ENCODE assay signal across 8 cellular contexts in genomic region chr6:149863846-149864577, GRCh38. TPM values are rescaled to one million over a fixed set of nuclear protein-coding genes. Genes with fewer than 3 reads are reported as not detected.
DNase-seq lines count a peak whose midpoint lies in the region; ATAC-seq, FAIRE-seq and TF ChIP-seq lines count a peak whose summit lies in the region.

LRP11 (minus strand) TSS chr6:149864359; CDS start chr6:149864020, 339 bp downstream.

- ATAC-seq in GM18520 (IDR thresholded peaks at IDR 0.05; ENCODE audit: unreplicated experiment) = peak; percentile 81
- peak; percentile 83 for ATAC-seq in HG03095 (IDR thresholded peaks at IDR 0.05; ENCODE audit: unreplicated experiment)
- peak; percentile 91 for ATAC-seq in activated B cell treated with CpG ODN at 0.5 μM for 24 hours (ENCODE audit: low read depth)

- no peak for TF ChIP-seq CTCF in 22Rv1 (IDR thresholded peaks at IDR 0.05)
- no peak for TF ChIP-seq CTCF in activated B cell treated with CpG ODN at 0.5 μM for 24 hours (IDR thresholded peaks at IDR 0.05)
- TF ChIP-seq CTCF in cardiac fibroblast (IDR thresholded peaks at IDR 0.05; ENCODE audit: low read depth, low read length) = no peak

- H3K36me3 Mint-ChIP-seq in activated B cell treated with CpG ODN at 0.5 μM for 24 hours (ENCODE audit: low read depth) = no peaks in the 10 kb centered on the region

- DNase-seq in NCI-H2171 (lab: John Stamatoyannopoulos, UW) (peak; percentile 84), activated B cell treated with CpG ODN at 0.5 μM for 24 hours (peak; percentile 80), cardiac fibroblast (ENCODE audit: low read depth in 2 of 2) (peak; percentile 80 to 86), iPS-NIHi7 (ENCODE audit: extremely low spot score) (peak; percentile 98), small intestine (peak; percentile 92)

- no peaks in the 10 kb centered on the region for H3K36me3 ChIP-seq in small intestine (ENCODE audit: control insufficient read depth in 2 of 2, insufficient read depth in 2 of 2, low read length in 2 of 2)

- FAIRE-seq in small intestine (lab: Jason Lieb, UNC) = no peak

- H3K9me3 ChIP-seq in small intestine (ENCODE audit: control insufficient read depth, low read depth) = no peaks in the 10 kb centered on the region

- peak within 1 kb of the TSS; percentile 81 for H3K4me3 Mint-ChIP-seq in activated B cell treated with CpG ODN at 0.5 μM for 24 hours

- intact Hi-C loops in activated B cell treated with CpG ODN at 0.5 μM for 24 hours (cut with micrococcal nuclease) = loop anchor here (1.0 to 10.0 kb wide), 7 partner anchors 12 to 297 kb away; partner anchors contain the start of genes GINM1, RAET1G and ULBP2

- H3K4me3 ChIP-seq in cardiac fibroblast (replicated peaks in 1 of 2; ENCODE audit: low read depth in 2 of 2, low read length in 2 of 2) = peak within 1 kb of the TSS; percentile 57 to 69
- H3K4me3 ChIP-seq in small intestine (ENCODE audit: low read depth in 1 of 2, low read length in 2 of 2) = peak within 1 kb of the TSS; percentile 48 to 83

- H3K4me1 ChIP-seq in small intestine (ENCODE audit: control insufficient read depth in 2 of 2, insufficient read depth in 1 of 2, low read depth in 1 of 2, low read length in 1 of 2) = peaks cover 0 to 4% of the 10 kb centered on the region in 2 donors

- H3K27ac ChIP-seq in 22Rv1 = peak within 1 kb of the TSS; percentile 97
- H3K27ac ChIP-seq in small intestine (ENCODE audit: low read depth in 1 of 2, low read length in 1 of 2) = peak within 1 kb of the TSS; percentile 92 to 96

- POLR2A ChIA-PET in activated B cell treated with CpG ODN at 0.5 μM for 24 hours (lab: Charles Lee) = interaction anchor here (0.9 kb wide), 1 partner anchor 14 kb away, joined by 3 read pairs; no protein-coding TSS in a partner anchor

- no peak within 1 kb of the TSS for H3K27ac Mint-ChIP-seq in activated B cell treated with CpG ODN at 0.5 μM for 24 hours

- peaks cover 30% of the 10 kb centered on the region for H3K27me3 Mint-ChIP-seq in activated B cell treated with CpG ODN at 0.5 μM for 24 hours

- H3K4me1 Mint-ChIP-seq in activated B cell treated with CpG ODN at 0.5 μM for 24 hours = peaks cover 14% of the 10 kb centered on the region

- CTCF ChIA-PET in activated B cell treated with CpG ODN at 0.5 μM for 24 hours (lab: Charles Lee) = interaction anchor here (1.0 to 5.0 kb wide), 3 partner anchors 16 to 28 kb away, joined by 3 to 25 read pairs (median 9); no protein-coding TSS in a partner anchor

- no peaks in the 10 kb centered on the region for H3K27me3 ChIP-seq in small intestine (ENCODE audit: control insufficient read depth in 2 of 2, insufficient read depth in 2 of 2, low read length in 2 of 2)

- no peaks in the 10 kb centered on the region for H3K9me3 Mint-ChIP-seq in activated B cell treated with CpG ODN at 0.5 μM for 24 hours

- 0 to 1% (median 1%) methylated on average over 38 to 95 of the region's 95 CpGs for WGBS in small intestine, 3 donors

RNA-seq across cellular contexts. Expression of gene LRP11, which starts in this region (rescaled TPM):
- 0.29 TPM in 2 replicates for total RNA-seq in activated B cell treated with CpG ODN at 0.5 μM for 24 hours
- polyA plus RNA-seq in small intestine = 10 to 100 TPM in 1 of 3 donors, 1 to 10 TPM in 1, not detected in 1; 2.2 to 19.7 TPM

Comparison
In these comparisons a context has a peak if more than half of its experiments do, and no peak if none do; other contexts are left out.
1. Peak in every context shown above with its lines: DNase-seq, ATAC-seq, H3K4me3 ChIP-seq and H3K27ac ChIP-seq.
2. Peak in DNase-seq and ATAC-seq in activated B cell treated with CpG ODN at 0.5 μM for 24 hours; RNA of the gene not detected or under 1 TPM.